In genomic region chr7:75237255-75238187, GRCh38 we compare ENCODE assay signal across 8 cellular contexts.
DNase-seq lines count a peak whose midpoint lies in the region; ATAC-seq and TF ChIP-seq lines count a peak whose summit lies in the region.
"Not testable (repeated sequence)": the region's sequence is repeated elsewhere in the genome, so short reads cannot be mapped to it uniquely, and the experiment has no call there.

No MANE protein-coding gene starts in this region.

- H3K27me3 Mint-ChIP-seq in dendritic cell treated with granulocyte-macrophage colony-stimulating factor and Interleukin-4, amounts not matched to agents 40 ng/mL and 50 ng/mL, for 4 days; natural killer cell (ENCODE audit: low read depth in 2 of 2): not testable (repeated sequence)

- not testable (repeated sequence) for H3F3A ChIP-seq in OCI-LY1 (ENCODE audit: insufficient read depth, low read length)

- not testable (repeated sequence) for H3K27me3 ChIP-seq in OCI-LY1 (ENCODE audit: insufficient read depth, low read length)

- not testable (repeated sequence) for H3K27ac Mint-ChIP-seq in dendritic cell treated with granulocyte-macrophage colony-stimulating factor and Interleukin-4, amounts not matched to agents 40 ng/mL and 50 ng/mL, for 4 days; natural killer cell

- H3K79me2 ChIP-seq in OCI-LY1 (ENCODE audit: insufficient read depth, low read length): not testable (repeated sequence)

- H3K9me2 ChIP-seq in OCI-LY1 (ENCODE audit: low read depth, low read length): not testable (repeated sequence)

- H4K20me1 ChIP-seq in OCI-LY1 (ENCODE audit: insufficient read depth, low read length): not testable (repeated sequence)

- peak overlapping the region; percentile 40 for H3K4me3 ChIP-seq in OCI-LY1 (ENCODE audit: low read depth, low read length, poor library complexity, severe bottlenecking)

- H3K27ac ChIP-seq in OCI-LY1 (ENCODE audit: low read depth, low read length, poor library complexity, severe bottlenecking): not testable (repeated sequence)

- not testable (repeated sequence) for H3K36me3 ChIP-seq in OCI-LY1 (ENCODE audit: insufficient read depth, low read length)

- not testable (repeated sequence) for H3K9me3 Mint-ChIP-seq in dendritic cell treated with granulocyte-macrophage colony-stimulating factor and Interleukin-4, amounts not matched to agents 40 ng/mL and 50 ng/mL, for 4 days; natural killer cell

- H2AFZ ChIP-seq in OCI-LY1 (ENCODE audit: low read length): not testable (repeated sequence)

- not testable (repeated sequence) for H3K4me1 ChIP-seq in OCI-LY1 (ENCODE audit: insufficient read depth, low read length, severe bottlenecking)

- not testable (repeated sequence) for H3K4me1 Mint-ChIP-seq in dendritic cell treated with granulocyte-macrophage colony-stimulating factor and Interleukin-4, amounts not matched to agents 40 ng/mL and 50 ng/mL, for 4 days (ENCODE audit: low read depth); natural killer cell

- ATAC-seq in GM18505 (IDR thresholded peaks at IDR 0.05; ENCODE audit: unreplicated experiment): peak; percentile 95
- peak; percentile 81 for ATAC-seq in GM21447 (IDR thresholded peaks at IDR 0.05; ENCODE audit: unreplicated experiment)
- ATAC-seq in HG02981 (IDR thresholded peaks at IDR 0.05; ENCODE audit: unreplicated experiment): peak; percentile 93
- ATAC-seq in natural killer cell: peak; percentile 92 to 98 (median 95)

- not testable (repeated sequence) for TF ChIP-seq CTCF in OCI-LY1 (IDR thresholded peaks at IDR 0.05; ENCODE audit: low read length); natural killer cell (IDR thresholded peaks at IDR 0.05)

- H3K9ac ChIP-seq in OCI-LY1 (ENCODE audit: low read length): not testable (repeated sequence)

- H3K4me3 Mint-ChIP-seq in dendritic cell treated with granulocyte-macrophage colony-stimulating factor and Interleukin-4, amounts not matched to agents 40 ng/mL and 50 ng/mL, for 4 days: peak overlapping the region; percentile 73
- H3K4me3 Mint-ChIP-seq in natural killer cell: not testable (repeated sequence)

- intact Hi-C loops in dendritic cell treated with granulocyte-macrophage colony-stimulating factor and Interleukin-4, amounts not matched to agents 40 ng/mL and 50 ng/mL, for 4 days (cut with micrococcal nuclease); natural killer cell (cut with micrococcal nuclease): not testable (repeated sequence)

- not testable (repeated sequence) for H3K4me2 ChIP-seq in OCI-LY1 (ENCODE audit: low read length)

- H3K9me3 ChIP-seq in OCI-LY1 (ENCODE audit: low read length): not testable (repeated sequence)

- not testable (repeated sequence) for TF ChIP-seq POLR2A in GM18505 (IDR thresholded peaks at IDR 0.05; ENCODE audit: borderline replicate concordance, extremely low read depth, insufficient read depth, insufficient read length)

- peak; percentile 60 for DNase-seq in activated CD8-positive, alpha-beta memory T cell treated with anti-CD3 and anti-CD28 coated beads, Interleukin-2, amount 50 U/mL, for 4 hours
- peak; percentile 45 for DNase-seq in natural killer cell
- DNase-seq in stimulated activated CD8-positive, alpha-beta memory T cell treated with anti-CD3 and anti-CD28 coated beads, Interleukin-4, amount 100 ng/mL, for 4 hours (ENCODE audit: low read depth in 2 of 2, low spot score in 1 of 2): peak; percentile 5 to 41

- not testable (repeated sequence) for H3K36me3 Mint-ChIP-seq in dendritic cell treated with granulocyte-macrophage colony-stimulating factor and Interleukin-4, amounts not matched to agents 40 ng/mL and 50 ng/mL, for 4 days (ENCODE audit: low read depth); natural killer cell
